10 cellular contexts compared by ENCODE assay signal in the genomic region with DNA sequence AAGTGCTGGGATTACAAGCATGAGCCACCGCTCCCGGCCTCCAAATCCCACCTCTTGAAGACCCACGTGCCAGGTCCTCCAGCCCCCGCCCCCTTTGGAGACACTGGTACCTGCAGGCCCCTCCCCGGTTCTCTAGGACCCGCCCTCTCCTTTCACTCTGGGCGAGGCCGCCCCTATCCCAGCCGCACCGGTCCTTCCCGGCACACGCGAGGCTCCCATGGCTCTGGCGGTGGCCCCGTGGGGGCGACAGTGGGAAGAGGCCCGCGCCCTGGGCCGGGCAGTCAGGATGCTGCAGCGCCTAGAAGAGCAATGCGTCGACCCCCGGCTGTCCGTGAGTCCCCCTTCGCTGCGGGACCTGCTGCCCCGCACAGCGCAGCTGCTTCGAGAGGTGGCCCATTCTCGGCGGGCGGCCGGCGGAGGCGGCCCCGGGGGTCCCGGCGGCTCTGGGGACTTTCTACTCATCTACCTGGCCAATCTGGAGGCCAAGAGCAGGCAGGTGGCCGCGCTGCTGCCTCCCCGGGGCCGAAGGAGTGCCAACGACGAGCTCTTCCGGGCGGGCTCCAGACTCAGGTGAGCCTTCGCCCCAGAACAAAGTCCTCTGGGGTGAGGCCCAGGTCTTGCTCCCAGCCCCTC. TPM values are rescaled to one million over a fixed set of nuclear protein-coding genes. Genes with fewer than 3 reads are reported as not detected.
DNase-seq lines count a peak whose midpoint lies in the region; ATAC-seq, FAIRE-seq and TF ChIP-seq lines count a peak whose summit lies in the region.
"Had no signal": no experiment of that assay in that cellular context is flagged by ENCODE, and none has a peak within 500 bp of the region (broad histone marks: within the 10 kb centered on the region; RNA-seq: fewer than 3 reads in every experiment).

A gene with protein sequence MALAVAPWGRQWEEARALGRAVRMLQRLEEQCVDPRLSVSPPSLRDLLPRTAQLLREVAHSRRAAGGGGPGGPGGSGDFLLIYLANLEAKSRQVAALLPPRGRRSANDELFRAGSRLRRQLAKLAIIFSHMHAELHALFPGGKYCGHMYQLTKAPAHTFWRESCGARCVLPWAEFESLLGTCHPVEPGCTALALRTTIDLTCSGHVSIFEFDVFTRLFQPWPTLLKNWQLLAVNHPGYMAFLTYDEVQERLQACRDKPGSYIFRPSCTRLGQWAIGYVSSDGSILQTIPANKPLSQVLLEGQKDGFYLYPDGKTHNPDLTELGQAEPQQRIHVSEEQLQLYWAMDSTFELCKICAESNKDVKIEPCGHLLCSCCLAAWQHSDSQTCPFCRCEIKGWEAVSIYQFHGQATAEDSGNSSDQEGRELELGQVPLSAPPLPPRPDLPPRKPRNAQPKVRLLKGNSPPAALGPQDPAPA (plus strand): TSS at position 176 of the 633 bp plus-strand sequence. CDS start 42 bp downstream, at position 218.

- H3K4me1 ChIP-seq in right atrium auricular region = peaks cover 0 to 5% of the 10 kb centered on the region in 2 donors
- H3K4me1 ChIP-seq in left lung = peaks cover 3 to 5% of the 10 kb centered on the region in 2 donors
- H3K4me1 ChIP-seq in urinary bladder (ENCODE audit: insufficient read depth) = no peaks in the 10 kb centered on the region

- ATAC-seq in left cardiac atrium = peak; percentile 34 to 78
- ATAC-seq in left lung = peak; percentile 95
- ATAC-seq in activated naive CD8-positive, alpha-beta T cell treated with anti-CD3 and anti-CD28 coated beads, Interleukin-2, amount 50 U/mL, for 24 hours = no peak

- no peak within 1 kb of the TSS for H3K27ac Mint-ChIP-seq in activated naive CD8-positive, alpha-beta T cell treated with anti-CD3 and anti-CD28 coated beads, Interleukin-2, amount 50 U/mL, for 24 hours

- intact Hi-C loops in left cardiac atrium (cut with DNase I) (no loop called here), left lung (cut with DNase I) (no loop called here)

- 13% methylated on average over 47 of the region's 47 CpGs for WGBS in urinary bladder

- H3K36me3 ChIP-seq in right atrium auricular region (no peaks in the 10 kb centered on the region), left lung (no peaks in the 10 kb centered on the region), urinary bladder (ENCODE audit: insufficient read depth) (no peaks in the 10 kb centered on the region)

- H3K27ac ChIP-seq in right atrium auricular region (no peak within 1 kb of the TSS), left lung (no peak within 1 kb of the TSS), urinary bladder (ENCODE audit: low read depth) (peak within 1 kb of the TSS; percentile 80)

- FAIRE-seq in H54 (lab: Jason Lieb, UNC) (no peak), urothelium cell line (lab: Jason Lieb, UNC) (no peak)

- TF ChIP-seq CTCF in right atrium auricular region (IDR thresholded peaks at IDR 0.05) (peak in 1 of 2 donors; percentile 8), left lung (IDR thresholded peaks at IDR 0.05) (no peak)

- no peaks in the 10 kb centered on the region for H3K27me3 ChIP-seq in right atrium auricular region
- H3K27me3 ChIP-seq in left lung = peaks cover 0 to 9% of the 10 kb centered on the region in 2 donors

- H3K4me3 ChIP-seq in right atrium auricular region = no peak within 1 kb of the TSS
- peak within 1 kb of the TSS; percentile 31 to 40 for H3K4me3 ChIP-seq in left lung
- no peak within 1 kb of the TSS for H3K4me3 ChIP-seq in urinary bladder (ENCODE audit: low read depth, low read length)

- H3K36me3 Mint-ChIP-seq in activated naive CD8-positive, alpha-beta T cell treated with anti-CD3 and anti-CD28 coated beads, Interleukin-2, amount 50 U/mL, for 24 hours (ENCODE audit: low read depth) = no peaks in the 10 kb centered on the region

- DNase-seq in left cardiac atrium (no peak), right atrium auricular region (ENCODE audit: low spot score) (no peak), astrocyte of the hippocampus (ENCODE audit: low read depth, low spot score) (peak; percentile 42), left lung (peak; percentile 66 to 87), H54 (ENCODE audit: insufficient read length, low spot score) (no peak), urothelium cell line (ENCODE audit: low spot score) (no peak)
- no peak for DNase-seq in activated naive CD8-positive, alpha-beta T cell treated with anti-CD3 and anti-CD28 coated beads, Interleukin-2, amount 50 U/mL, for 24 hours
- DNase-seq: anterior cingulate cortex had no signal

- peaks cover 3% of the 10 kb centered on the region for H3K27me3 Mint-ChIP-seq in activated naive CD8-positive, alpha-beta T cell treated with anti-CD3 and anti-CD28 coated beads, Interleukin-2, amount 50 U/mL, for 24 hours

- H3K4me1 Mint-ChIP-seq in activated naive CD8-positive, alpha-beta T cell treated with anti-CD3 and anti-CD28 coated beads, Interleukin-2, amount 50 U/mL, for 24 hours = no peaks in the 10 kb centered on the region

- H3K9me3 ChIP-seq in right atrium auricular region (no peaks in the 10 kb centered on the region), left lung (no peaks in the 10 kb centered on the region)

- H3K4me3 Mint-ChIP-seq in activated naive CD8-positive, alpha-beta T cell treated with anti-CD3 and anti-CD28 coated beads, Interleukin-2, amount 50 U/mL, for 24 hours = no peak within 1 kb of the TSS

- no peaks in the 10 kb centered on the region for H3K9me3 Mint-ChIP-seq in activated naive CD8-positive, alpha-beta T cell treated with anti-CD3 and anti-CD28 coated beads, Interleukin-2, amount 50 U/mL, for 24 hours

- TF ChIP-seq POLR2A in H54 (IDR thresholded peaks at IDR 0.05; ENCODE audit: low read depth, low read length) = no peak

RNA-seq across cellular contexts. Expression of the gene that starts here (rescaled TPM):
- total RNA-seq in left cardiac atrium = not detected
- not detected for total RNA-seq in right atrium auricular region
- 1 to 10 TPM; 5.2 to 6.1 TPM for total RNA-seq in left lung
- total RNA-seq in urinary bladder = 4.7 TPM
- 6.1 TPM for polyA plus RNA-seq in urinary bladder
- total RNA-seq: lung microvascular endothelial cell had no signal

Comparison
In these comparisons a context has a peak if more than half of its experiments do, and no peak if none do; other contexts are left out.
1. Peak in ATAC-seq in left cardiac atrium; RNA of the gene not detected or under 1 TPM.
2. DNase-seq: peak in astrocyte of the hippocampus (single experiment) and left lung (2 of 2); none in left cardiac atrium (single experiment), right atrium auricular region (single experiment), H54 (single experiment), activated naive CD8-positive, alpha-beta T cell treated with anti-CD3 and anti-CD28 coated beads, Interleukin-2, amount 50 U/mL, for 24 hours (single experiment) and urothelium cell line (single experiment).
3. H3K4me3 ChIP-seq: peak in left lung (2 of 2); none in right atrium auricular region (0 of 2) and urinary bladder (single experiment).